Comparison of ENCODE assay signal across 1 cellular context in genomic region chr1:76053021-76053420, GRCh38.
TF ChIP-seq lines count a peak whose summit lies in the region.

No MANE protein-coding gene starts in this region.

TF ChIP-seq in GM12878, 131 proteins besides CTCF, POLR2A, EP300 and RAD21 (continued from another document):
- TF ChIP-seq NKRF (conservative IDR thresholded peaks at IDR 0.05) (no peak), SUPT20H (IDR thresholded peaks at IDR 0.05; ENCODE audit: borderline replicate concordance, control insufficient read depth, low read depth, low read length) (no peak), CHD4 (IDR thresholded peaks at IDR 0.05) (no peak), MTA3 (IDR thresholded peaks at IDR 0.05; ENCODE audit: borderline replicate concordance, low read length) (no peak), NR2C1 (IDR thresholded peaks at IDR 0.05) (no peak), HCFC1 (IDR thresholded peaks at IDR 0.05; ENCODE audit: low read length) (no peak), IRF3 (IDR thresholded peaks at IDR 0.05) (no peak), EZH2 (IDR thresholded peaks at IDR 0.05; ENCODE audit: borderline replicate concordance, control insufficient read depth, low read depth, low read length) (no peak), SUZ12 (IDR thresholded peaks at IDR 0.05; ENCODE audit: unreplicated experiment) (no peak), MXI1 (IDR thresholded peaks at IDR 0.05; ENCODE audit: low read depth, low read length) (no peak), SMC3 (IDR thresholded peaks at IDR 0.05; ENCODE audit: borderline replicate concordance, low read length) (no peak), ZNF217 (IDR thresholded peaks at IDR 0.05) (no peak), PML (IDR thresholded peaks at IDR 0.05; ENCODE audit: low read length) (no peak), ESRRA (IDR thresholded peaks at IDR 0.05; ENCODE audit: low read length) (no peak), IKZF1 (conservative IDR thresholded peaks at IDR 0.05) (no peak), NFIC (IDR thresholded peaks at IDR 0.05; ENCODE audit: low read depth, low read length) (no peak), LARP7 (IDR thresholded peaks at IDR 0.05) (no peak)
- TF ChIP-seq, protein P1, sequence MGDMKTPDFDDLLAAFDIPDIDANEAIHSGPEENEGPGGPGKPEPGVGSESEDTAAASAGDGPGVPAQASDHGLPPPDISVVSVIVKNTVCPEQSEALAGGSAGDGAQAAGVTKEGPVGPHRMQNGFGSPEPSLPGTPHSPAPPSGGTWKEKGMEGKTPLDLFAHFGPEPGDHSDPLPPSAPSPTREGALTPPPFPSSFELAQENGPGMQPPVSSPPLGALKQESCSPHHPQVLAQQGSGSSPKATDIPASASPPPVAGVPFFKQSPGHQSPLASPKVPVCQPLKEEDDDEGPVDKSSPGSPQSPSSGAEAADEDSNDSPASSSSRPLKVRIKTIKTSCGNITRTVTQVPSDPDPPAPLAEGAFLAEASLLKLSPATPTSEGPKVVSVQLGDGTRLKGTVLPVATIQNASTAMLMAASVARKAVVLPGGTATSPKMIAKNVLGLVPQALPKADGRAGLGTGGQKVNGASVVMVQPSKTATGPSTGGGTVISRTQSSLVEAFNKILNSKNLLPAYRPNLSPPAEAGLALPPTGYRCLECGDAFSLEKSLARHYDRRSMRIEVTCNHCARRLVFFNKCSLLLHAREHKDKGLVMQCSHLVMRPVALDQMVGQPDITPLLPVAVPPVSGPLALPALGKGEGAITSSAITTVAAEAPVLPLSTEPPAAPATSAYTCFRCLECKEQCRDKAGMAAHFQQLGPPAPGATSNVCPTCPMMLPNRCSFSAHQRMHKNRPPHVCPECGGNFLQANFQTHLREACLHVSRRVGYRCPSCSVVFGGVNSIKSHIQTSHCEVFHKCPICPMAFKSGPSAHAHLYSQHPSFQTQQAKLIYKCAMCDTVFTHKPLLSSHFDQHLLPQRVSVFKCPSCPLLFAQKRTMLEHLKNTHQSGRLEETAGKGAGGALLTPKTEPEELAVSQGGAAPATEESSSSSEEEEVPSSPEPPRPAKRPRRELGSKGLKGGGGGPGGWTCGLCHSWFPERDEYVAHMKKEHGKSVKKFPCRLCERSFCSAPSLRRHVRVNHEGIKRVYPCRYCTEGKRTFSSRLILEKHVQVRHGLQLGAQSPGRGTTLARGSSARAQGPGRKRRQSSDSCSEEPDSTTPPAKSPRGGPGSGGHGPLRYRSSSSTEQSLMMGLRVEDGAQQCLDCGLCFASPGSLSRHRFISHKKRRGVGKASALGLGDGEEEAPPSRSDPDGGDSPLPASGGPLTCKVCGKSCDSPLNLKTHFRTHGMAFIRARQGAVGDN (IDR thresholded peaks at IDR 0.05) = no peak
